In the genomic region with DNA sequence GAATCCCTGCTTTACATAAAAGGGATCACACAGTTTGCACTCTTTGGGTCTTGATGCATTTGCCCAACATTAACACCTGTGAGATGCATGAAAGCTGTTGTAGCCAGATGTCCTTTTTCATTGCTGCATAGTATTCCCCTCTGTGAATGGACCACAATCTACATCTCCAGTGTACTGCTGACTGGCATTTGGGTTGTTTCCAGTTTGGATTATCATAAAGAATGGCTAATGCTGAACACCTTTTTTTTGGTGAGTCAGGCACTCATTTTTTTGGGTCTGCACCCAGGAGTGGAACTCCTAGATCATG, we compare ENCODE assay signal across 18 cellular contexts. TPM values are rescaled to one million over a fixed set of nuclear protein-coding genes. Genes with fewer than 3 reads are reported as not detected.
DNase-seq lines count a peak whose midpoint lies in the region; ATAC-seq, FAIRE-seq and TF ChIP-seq lines count a peak whose summit lies in the region.
"Had no signal": no experiment of that assay in that cellular context is flagged by ENCODE, and none has a peak within 500 bp of the region (broad histone marks: within the 10 kb centered on the region; RNA-seq: fewer than 3 reads in every experiment).

No MANE protein-coding gene starts in this region.

- no peak for TF ChIP-seq POLR2A in K562 (conservative IDR thresholded peaks at IDR 0.05)

- TF ChIP-seq RAD21 in K562 (CRISPR knock-in tag; conservative IDR thresholded peaks at IDR 0.05 in 1 of 2, IDR thresholded peaks at IDR 0.05 in 1 of 2): no peak

- POLR2A ChIA-PET in HEK293 (lab: Yijun Ruan, JAX) (no interaction called here), K562 (lab: Yijun Ruan, JAX) (no interaction called here)

- DNase-seq in K562 (ENCODE audit: extremely low read depth in 1 of 4, low spot score in 3 of 4): no peak
- DNase-seq in urothelium cell line (ENCODE audit: low spot score): no peak
- DNase-seq in kidney glomerular epithelial cell (lab: John Stamatoyannopoulos, UW): no peak
- DNase-seq in hepatic stellate cell (ENCODE audit: low spot score): no peak
- no peak for DNase-seq in psoas muscle
- DNase-seq: C1 segment of cervical spinal cord; Calu3; CD4-positive, alpha-beta memory T cell; COR-L47; DMS53; DMS79 treated with DMSO at 0.1 percent for 48 hours; GF-D8; GOT3; H7; HCEC 1CT had no signal

- BruUV-seq in K562 (replicated peaks; lab: Mats Ljungman, UMichigan): no TSS peak

- intact Hi-C loops in K562 (cut with micrococcal nuclease) (no loop called here), psoas muscle (cut with DNase I) (no loop called here)

- TF ChIP-seq EP300 in K562 (IDR thresholded peaks at IDR 0.05; ENCODE audit: low read length): no peak

- in situ Hi-C loops in K562 (cut with MboI): no loop called here

- H3K36me3 ChIP-seq in HEK293 (ENCODE audit: control insufficient read depth in 2 of 2, insufficient read depth in 1 of 2, low read length in 2 of 2) (no peaks in the 10 kb centered on the region), K562 (ENCODE audit: control insufficient read depth, insufficient read depth, low read length) (no peaks in the 10 kb centered on the region), psoas muscle (ENCODE audit: insufficient read depth in 1 of 2, low read depth in 1 of 2) (no peaks in the 10 kb centered on the region)

- no peaks in the 10 kb centered on the region for H3K79me2 ChIP-seq in K562 (ENCODE audit: control insufficient read depth, insufficient read depth, low read length)

- H3K9me1 ChIP-seq in K562 (ENCODE audit: control insufficient read depth, insufficient read depth, low read length): no peaks in the 10 kb centered on the region

- no peaks in the 10 kb centered on the region for H3K9me3 ChIP-seq in HEK293 (ENCODE audit: control insufficient read depth, insufficient read depth, low read depth, low read length)
- no peaks in the 10 kb centered on the region for H3K9me3 ChIP-seq in K562 (replicated peaks; ENCODE audit: control insufficient read depth, insufficient read depth, low read depth, low read length)
- H3K9me3 ChIP-seq in psoas muscle: peaks cover 4% of the 10 kb centered on the region

- H2AFZ ChIP-seq in K562 (ENCODE audit: low read depth, low read length): no peak overlapping the region

- CTCF ChIA-PET in HEK293 (lab: Yijun Ruan, JAX) (interaction anchor here (0.6 kb wide), 1 partner anchor 107 kb away, joined by 3 read pairs; no protein-coding TSS in a partner anchor), K562 (lab: Yijun Ruan, JAX; ENCODE audit: low intra/inter-chr PET ratio) (no interaction called here)

- H3K4me3 ChIP-seq in HEK293 (ENCODE audit: low read depth, low read length): no peak overlapping the region
- no peak overlapping the region for H3K4me3 ChIP-seq in K562
- no peak overlapping the region for H3K4me3 ChIP-seq in psoas muscle

- H3K27ac ChIP-seq in HEK293 (ENCODE audit: extremely low read depth, low read depth, low read length) (no peak overlapping the region), K562 (ENCODE audit: extremely low read depth, low read depth, low read length) (no peak overlapping the region), psoas muscle (no peak overlapping the region)

- H4K20me1 ChIP-seq in K562 (replicated peaks; ENCODE audit: control insufficient read depth, insufficient read depth, low read length): no peaks in the 10 kb centered on the region

- H3K9ac ChIP-seq in K562 (ENCODE audit: insufficient read depth in 1 of 2, low read depth in 2 of 2, low read length in 2 of 2): no peak overlapping the region

- FAIRE-seq in K562 (lab: Jason Lieb, UNC): no peak
- FAIRE-seq in urothelium cell line (lab: Jason Lieb, UNC): peak; percentile 70
- FAIRE-seq: GM18507 had no signal

- H3K27me3 ChIP-seq in K562 (ENCODE audit: control insufficient read depth in 2 of 2, insufficient read depth in 2 of 2, low read length in 2 of 2): peaks cover 10 to 58% of the 10 kb centered on the region in 2 experiments; a peak in 4 of 5 replicates
- peaks cover 0 to 4% (median 3%) of the 10 kb centered on the region in 3 donors for H3K27me3 ChIP-seq in psoas muscle (ENCODE audit: insufficient read depth in 3 of 3, low read length in 2 of 3)

- H3K4me1 ChIP-seq in HEK293 (ENCODE audit: control insufficient read depth, insufficient read depth, low read length): no peaks in the 10 kb centered on the region
- H3K4me1 ChIP-seq in K562 (replicated peaks in 1 of 2; ENCODE audit: control insufficient read depth in 2 of 2, insufficient read depth in 2 of 2, low read length in 2 of 2): no peaks in the 10 kb centered on the region
- no peaks in the 10 kb centered on the region for H3K4me1 ChIP-seq in psoas muscle

- no peak overlapping the region for H3K4me2 ChIP-seq in K562 (ENCODE audit: insufficient read depth, low read length)

- no peak for TF ChIP-seq CTCF in HEK293 (tag by site-specific recombination; IDR thresholded peaks at IDR 0.05)
- TF ChIP-seq CTCF in K562 (IDR thresholded peaks at IDR 0.05 in 2 of 3, conservative IDR thresholded peaks at IDR 0.05 in 1 of 3; ENCODE audit: insufficient read depth in 2 of 3, low read depth in 1 of 3, low read length in 3 of 3): no peak
- no peak for TF ChIP-seq CTCF in psoas muscle (IDR thresholded peaks at IDR 0.05)

- ATAC-seq in K562: no peak
- ATAC-seq in psoas muscle: no peak

TF ChIP-seq in HEK293, 187 proteins besides CTCF, POLR2A, EP300 and RAD21 (continues in another document):
- no peak for TF ChIP-seq ZNF768 (tag by site-specific recombination; IDR thresholded peaks at IDR 0.05)
- TF ChIP-seq ZNF155 (tag by site-specific recombination; IDR thresholded peaks at IDR 0.05): no peak
- TF ChIP-seq ZNF610 (tag by site-specific recombination; IDR thresholded peaks at IDR 0.05; ENCODE audit: borderline replicate concordance): peak; percentile 73; the same call in 1 of the 2 replicates
- TF ChIP-seq ZNF146 (tag by site-specific recombination; IDR thresholded peaks at IDR 0.05): peak; percentile 99
- TF ChIP-seq, protein P1, sequence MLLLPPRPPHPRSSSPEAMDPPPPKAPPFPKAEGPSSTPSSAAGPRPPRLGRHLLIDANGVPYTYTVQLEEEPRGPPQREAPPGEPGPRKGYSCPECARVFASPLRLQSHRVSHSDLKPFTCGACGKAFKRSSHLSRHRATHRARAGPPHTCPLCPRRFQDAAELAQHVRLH (tag by site-specific recombination; IDR thresholded peaks at IDR 0.05): peak; percentile 74; the same call in 1 of the 2 replicates
- TF ChIP-seq ZNF223 (tag by site-specific recombination; IDR thresholded peaks at IDR 0.05): no peak

TF ChIP-seq in K562, 482 proteins besides CTCF, POLR2A, EP300 and RAD21:
- TF ChIP-seq PURB (CRISPR knock-in tag; IDR thresholded peaks at IDR 0.05; ENCODE audit: low read depth) (no peak), PTBP1 (IDR thresholded peaks at IDR 0.05; ENCODE audit: low read depth, low read length) (0 out of 2 replicates have a peak, but pooled peaks have one; percentile 33), RBM25 (IDR thresholded peaks at IDR 0.05; ENCODE audit: low read depth, low read length, severe bottlenecking) (peak; percentile 92), ZNF146 (CRISPR knock-in tag; IDR thresholded peaks at IDR 0.05; ENCODE audit: unreplicated experiment) (peak; percentile 83)
TF ChIP-seq in K562: peak in this region for 3.

RNA-seq across cellular contexts. Expression of a gene that starts 58.3 kb away (rescaled TPM):
- total RNA-seq in K562 (2011; cell fraction: chromatin; rRNA removed; ENCODE audit: low replicate concordance): 0.62 TPM in 1 of 2 replicates, not detected in the other
- 0.13 and 0.33 TPM in 2 replicates for total RNA-seq in K562 (2011; cell fraction: nucleolus; rRNA removed)
- total RNA-seq in K562 (2011; cell fraction: nucleoplasm; rRNA removed): not detected in 2 replicates
- total RNA-seq in K562 (2014; rRNA removed) (not detected in 2 replicates), K562 (2014; rRNA removed; fragmentation: Illumina TruSeq; extraction: Trizol) (not detected in 2 replicates), K562 (2015; rRNA removed; fragmentation: Illumina TruSeq; extraction: Trizol) (not detected in 2 replicates), K562 (2021) (0.22 TPM in 1 of 2 replicates, not detected in the other), psoas muscle (under 1 TPM in 3 of 4 donors, not detected in 1; 0.26 to 0.58 (median 0.44) TPM)
- polyA plus RNA-seq in K562 (2011; rRNA removed) (not detected in 2 replicates), K562 (2014; fragmentation: Illumina TruSeq; extraction: Trizol) (not detected in 2 replicates), K562 (2014; fragmentation: Nextera tagmentation; extraction: Ambion mirVana) (not detected), K562 (2014; rRNA removed) (0.04 TPM in 1 of 2 replicates, not detected in the other), psoas muscle (under 1 TPM; 0.03 to 0.06 (median 0.03) TPM)
- not detected in 2 replicates for polyA plus RNA-seq in K562 (2011; cell fraction: cytosol; rRNA removed)
- 0.21 TPM in 1 of 2 replicates, not detected in the other for polyA plus RNA-seq in K562 (2011; cell fraction: nucleus; rRNA removed)
- polyA plus RNA-seq in K562 (2012): not detected in 2 replicates
- polyA minus RNA-seq in K562 (2011; rRNA and poly(A)+ RNA removed): not detected in 2 replicates
- not detected in 2 replicates for polyA minus RNA-seq in K562 (2011; cell fraction: cytosol; rRNA and poly(A)+ RNA removed)
- polyA minus RNA-seq in K562 (2011; cell fraction: nucleus; rRNA and poly(A)+ RNA removed): not detected in 2 replicates
- total RNA-seq: A172; Calu3; CD4-positive, alpha-beta memory T cell had no signal
- polyA plus RNA-seq: CD4-positive, alpha-beta memory T cell had no signal
